Comparison of ENCODE assay signal across 8 cellular contexts in genomic region chr7:157386979-157387800, GRCh38. TPM values are rescaled to one million over a fixed set of nuclear protein-coding genes. Genes with fewer than 3 reads are reported as not detected.
A peak's percentile ranks its signal among the peaks of the same experiment; 100 is the strongest.
DNase-seq lines count a peak whose midpoint lies in the region; ATAC-seq and TF ChIP-seq lines count a peak whose summit lies in the region.

No MANE protein-coding gene starts in this region.

- H3K79me2 ChIP-seq in MM.1S (ENCODE audit: low read length) = peaks cover 16% of the 10 kb centered on the region

- no peak overlapping the region for H3K4me2 ChIP-seq in MM.1S (ENCODE audit: low read depth, low read length)

- H3K4me1 ChIP-seq in HAP-1 = 0 out of 2 replicates have a peak, but pooled peaks cover 2% of the 10 kb centered on the region
- H3K4me1 ChIP-seq in MM.1S (ENCODE audit: low read length) = no peaks in the 10 kb centered on the region
- peaks cover 29% of the 10 kb centered on the region for H3K4me1 ChIP-seq in adipocyte (ENCODE audit: control insufficient read depth, insufficient read depth, low read length)
- H3K4me1 ChIP-seq in right cardiac atrium (ENCODE audit: control insufficient read depth, insufficient read depth, low read length) = peaks cover 16% of the 10 kb centered on the region
- peaks cover 0 to 17% (median 8%) of the 10 kb centered on the region in 4 donors for H3K4me1 ChIP-seq in sigmoid colon

- H3K9ac ChIP-seq in MM.1S (ENCODE audit: low read length) (no peak overlapping the region), adipocyte (ENCODE audit: low read length) (peak overlapping the region; percentile 32)

- TF ChIP-seq POLR2A in sigmoid colon (IDR thresholded peaks at IDR 0.05) = no peak

- H3K27ac ChIP-seq in MM.1S (ENCODE audit: low read length) (no peak overlapping the region), right cardiac atrium (ENCODE audit: low read length) (peak overlapping the region; percentile 65), sigmoid colon (peak overlapping the region in 3 of 4 donors; percentile 34 to 61 (median 55))

- no peak overlapping the region for H2AFZ ChIP-seq in MM.1S (ENCODE audit: low read length)

- WGBS in right cardiac atrium = 35% methylated on average over 23 of the region's 23 CpGs
- 56 to 80% methylated on average over 23 of the region's 23 CpGs for WGBS in sigmoid colon, 2 donors

- intact Hi-C loops in right cardiac atrium (cut with DNase I) (no loop called here), sigmoid colon (cut with DNase I) (loop anchor here (5.0 kb wide), 2 partner anchors 50 to 435 kb away; partner anchors contain the start of gene DNAJB6)

- H4K20me1 ChIP-seq in MM.1S (ENCODE audit: insufficient read depth, low read length) = no peaks in the 10 kb centered on the region

- no peaks in the 10 kb centered on the region for H3F3A ChIP-seq in MM.1S (ENCODE audit: insufficient read depth, low read length)

- in situ Hi-C loops in HAP-1 (cut with MboI; ENCODE audit: low sequenced_read_pairs) = no loop called here

- H3K9me3 ChIP-seq in HAP-1 (no peaks in the 10 kb centered on the region), MM.1S (replicated peaks; ENCODE audit: insufficient read depth, low read length) (no peaks in the 10 kb centered on the region), adipocyte (ENCODE audit: control insufficient read depth, low read length) (no peaks in the 10 kb centered on the region), right cardiac atrium (ENCODE audit: control insufficient read depth, low read length) (no peaks in the 10 kb centered on the region), sigmoid colon (no peaks in the 10 kb centered on the region)

- H3K36me3 ChIP-seq in GM06990 (ENCODE audit: control insufficient read depth, insufficient read depth, low read length) (peaks cover 25% of the 10 kb centered on the region), HAP-1 (replicated peaks) (peaks cover 22% of the 10 kb centered on the region), MM.1S (replicated peaks; ENCODE audit: insufficient read depth, low read length) (peaks cover 25% of the 10 kb centered on the region), adipocyte (ENCODE audit: control insufficient read depth, insufficient read depth, low read length, severe bottlenecking) (peaks cover 40% of the 10 kb centered on the region), sigmoid colon (peaks cover 5 to 61% (median 28%) of the 10 kb centered on the region in 4 donors)

- DNase-seq in GM06990 (ENCODE audit: extremely low read depth, insufficient read length) (peak; percentile 62), HAP-1 (ENCODE audit: low spot score in 2 of 2) (peak; percentile 63 to 91), MM.1S (peak; percentile 39), SW480 (ENCODE audit: low spot score) (peak; percentile 54), adipocyte (ENCODE audit: low read depth) (peak; percentile 82), right cardiac atrium (peak; percentile 86 to 93 (median 90)), sigmoid colon (peak; percentile 91)

- H3K4me3 ChIP-seq in GM06990 (replicated peaks; ENCODE audit: low read depth, low read length) (peak overlapping the region; percentile 24; the same call in 1 of the 2 replicates), HAP-1 (no peak overlapping the region), MM.1S (ENCODE audit: low read length) (no peak overlapping the region), adipocyte (ENCODE audit: low read length) (no peak overlapping the region), right cardiac atrium (ENCODE audit: low read length) (no peak overlapping the region), sigmoid colon (no peak overlapping the region)

- TF ChIP-seq EP300 in sigmoid colon (IDR thresholded peaks at IDR 0.05) = peak in 1 of 4 donors; percentile 20

- H3K9me2 ChIP-seq in MM.1S (replicated peaks; ENCODE audit: insufficient read depth, low read length) = no peaks in the 10 kb centered on the region

- ATAC-seq in right cardiac atrium = peak; percentile 87 to 88
- ATAC-seq in HG02884 (IDR thresholded peaks at IDR 0.05; ENCODE audit: unreplicated experiment) = no peak

- H3K27me3 ChIP-seq in GM06990 (replicated peaks; ENCODE audit: control insufficient read depth, insufficient read depth, low read length) (no peaks in the 10 kb centered on the region), HAP-1 (ENCODE audit: low read depth) (no peaks in the 10 kb centered on the region), MM.1S (replicated peaks; ENCODE audit: insufficient read depth, low read length) (no peaks in the 10 kb centered on the region), adipocyte (replicated peaks; ENCODE audit: control insufficient read depth, insufficient read depth, low read length) (no peaks in the 10 kb centered on the region), right cardiac atrium (ENCODE audit: control insufficient read depth, insufficient read depth) (no peaks in the 10 kb centered on the region), sigmoid colon (no peaks in the 10 kb centered on the region)

- TF ChIP-seq CTCF in GM06990 (IDR thresholded peaks at IDR 0.05; ENCODE audit: insufficient read depth, low read length, poor library complexity, severe bottlenecking) = peak; percentile 86
- TF ChIP-seq CTCF in MM.1S (IDR thresholded peaks at IDR 0.05; ENCODE audit: low read length) = peak; percentile 75
- peak; percentile 56 to 92 (median 84) for TF ChIP-seq CTCF in sigmoid colon (IDR thresholded peaks at IDR 0.05)

RNA-seq across cellular contexts. Expression of gene DNAJB6, which starts 50.4 kb away (rescaled TPM):
- total RNA-seq in right cardiac atrium = 100 to 1,000 TPM; 154 to 183 (median 172) TPM
- 154 TPM for polyA plus RNA-seq in right cardiac atrium
- total RNA-seq in sigmoid colon = 100 to 1,000 TPM; 120 to 145 (median 129) TPM
- 10 to 100 TPM; 71.5 to 93.9 (median 93.4) TPM for polyA plus RNA-seq in sigmoid colon

Comparison
In these comparisons a context has a peak if more than half of its experiments do, and no peak if none do; other contexts are left out.
1. DNase-seq: peak in every context shown above with its lines; median percentile 91 in sigmoid colon; 90 in right cardiac atrium; 82 in adipocyte; 77 in HAP-1; 62 in GM06990; 54 in SW480; 39 in MM.1S.